ENCODE assay signal across 8 cellular contexts in genomic region chr14:21014761-21015190, GRCh38. TPM values are rescaled to one million over a fixed set of nuclear protein-coding genes. Genes with fewer than 3 reads are reported as not detected.
DNase-seq lines count a peak whose midpoint lies in the region; ATAC-seq and TF ChIP-seq lines count a peak whose summit lies in the region.

No MANE protein-coding gene starts in this region.

- TF ChIP-seq CTCF in progenitor cell of endocrine pancreas (IDR thresholded peaks at IDR 0.05; ENCODE audit: unreplicated experiment): peak; percentile 90

- ATAC-seq in Right ventricle myocardium superior (ENCODE audit: poor library complexity): peak; percentile 86

- H3K9me3 Mint-ChIP-seq in progenitor cell of endocrine pancreas (ENCODE audit: low read depth): no peaks in the 10 kb centered on the region

- H3K27ac Mint-ChIP-seq in progenitor cell of endocrine pancreas: no peak overlapping the region

- H3K36me3 Mint-ChIP-seq in progenitor cell of endocrine pancreas (ENCODE audit: insufficient read depth): peaks cover 5% of the 10 kb centered on the region

- peaks cover 2% of the 10 kb centered on the region for H3K4me1 Mint-ChIP-seq in progenitor cell of endocrine pancreas (ENCODE audit: low read depth)

- no peak overlapping the region for H3K4me3 Mint-ChIP-seq in progenitor cell of endocrine pancreas (ENCODE audit: low read depth)

- intact Hi-C loops in Right ventricle myocardium superior (cut with DNase I): loop anchor here (2.0 to 5.0 kb wide), 2 partner anchors 24 to 88 kb away; partner anchors contain the start of gene TMEM253

- H3K27me3 Mint-ChIP-seq in progenitor cell of endocrine pancreas: no peaks in the 10 kb centered on the region

- DNase-seq in NK-92 treated with Interleukin-12 subunit alpha and Interleukin-12 subunit beta, amount 100 ng/mL, for 24 hours (lab: John Stamatoyannopoulos, UW): peak; percentile 24
- no peak for DNase-seq in NK-92 (lab: John Stamatoyannopoulos, UW; ENCODE audit: unreplicated experiment)
- DNase-seq in NCI-H146 (lab: John Stamatoyannopoulos, UW): peak; percentile 73
- peak; percentile 26 to 79 for DNase-seq in SW 1271 (lab: John Stamatoyannopoulos, UW)
- peak; percentile 64 for DNase-seq in activated naive CD8-positive, alpha-beta T cell treated with anti-CD3 and anti-CD28 coated beads, Interleukin-2, amount 50 U/mL, for 16 hours (ENCODE audit: low read depth, low spot score)
- DNase-seq in Right ventricle myocardium superior: peak; percentile 79
- DNase-seq in progenitor cell of endocrine pancreas (ENCODE audit: low spot score, unreplicated experiment): peak; percentile 81
- DNase-seq in ureter (ENCODE audit: low spot score): peak; percentile 85

RNA-seq across cellular contexts. Expression of gene NDRG2, which starts 10.1 kb away (rescaled TPM):
- total RNA-seq in Right ventricle myocardium superior (327 TPM), progenitor cell of endocrine pancreas (58.6 and 61.5 TPM in 2 replicates), ureter (188 TPM)

RNA-seq across cellular contexts. Expression of gene TPPP2, which starts 15.2 kb away (rescaled TPM):
- total RNA-seq in Right ventricle myocardium superior (0.81 TPM), progenitor cell of endocrine pancreas (0.84 TPM in 1 of 2 replicates, not detected in the other), ureter (0.62 TPM)

RNA-seq across cellular contexts. Expression of gene SLC39A2, which starts 15.7 kb away (rescaled TPM):
- not detected for total RNA-seq in Right ventricle myocardium superior
- not detected in 2 replicates for total RNA-seq in progenitor cell of endocrine pancreas
- total RNA-seq in ureter: 0.83 TPM

RNA-seq across cellular contexts. Expression of gene RNASE13, which starts 19.8 kb away (rescaled TPM):
- total RNA-seq in Right ventricle myocardium superior (not detected), progenitor cell of endocrine pancreas (not detected in 2 replicates), ureter (not detected)

RNA-seq across cellular contexts. Expression of gene METTL17, which starts 25.0 kb away (rescaled TPM):
- total RNA-seq in Right ventricle myocardium superior: 41.7 TPM
- 95.9 and 100 TPM in 2 replicates for total RNA-seq in progenitor cell of endocrine pancreas
- total RNA-seq in ureter: 70.0 TPM
